Comparison of ENCODE assay signal across 2 cellular contexts in the genomic region with DNA sequence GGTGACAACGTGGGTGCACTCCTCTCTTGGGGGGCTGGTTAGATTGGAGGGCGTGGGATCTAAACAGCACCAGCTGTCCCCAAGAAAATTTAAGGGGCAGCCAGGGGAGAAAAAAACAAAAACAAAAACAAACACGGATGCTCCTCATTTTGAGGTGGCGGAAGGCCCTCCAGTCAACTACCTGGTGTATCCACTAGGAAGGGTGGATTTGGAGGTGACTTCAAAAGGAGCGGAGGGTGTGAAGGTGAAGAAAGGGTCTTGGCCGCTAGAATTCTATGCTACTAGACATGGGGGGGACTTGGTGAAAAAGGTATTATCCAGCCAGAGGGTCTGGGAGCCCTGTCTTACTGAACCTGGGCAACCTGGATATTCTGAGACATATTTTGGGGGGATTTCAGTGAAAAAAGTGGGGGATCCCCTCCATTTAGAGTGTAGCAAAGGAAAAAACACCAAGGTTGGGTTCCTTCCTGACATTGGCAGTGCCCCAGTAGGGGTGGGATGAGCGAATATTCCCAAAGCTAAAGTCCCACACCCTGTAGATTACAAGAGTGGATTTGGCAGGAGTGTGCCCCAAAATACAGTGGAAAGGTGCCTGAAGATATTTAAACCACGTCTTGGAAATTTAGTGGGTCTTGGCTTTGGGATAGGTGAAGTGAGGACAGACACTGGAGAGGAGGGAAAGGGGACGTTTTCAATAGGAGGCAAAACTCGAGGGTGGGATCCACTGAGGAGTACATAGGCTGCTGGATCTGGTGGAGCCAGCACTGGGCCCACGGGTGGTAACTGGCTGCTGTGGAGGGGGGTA.
TF ChIP-seq lines count a peak whose summit lies in the region.

No MANE protein-coding gene starts in this region.

TF ChIP-seq in IMR-90, 13 proteins besides CTCF, POLR2A, EP300 and RAD21:
- TF ChIP-seq MAFK (IDR thresholded peaks at IDR 0.05; ENCODE audit: low read depth, low read length) (no peak), NFE2L2 (IDR thresholded peaks at IDR 0.05; ENCODE audit: low read depth, low read length) (no peak), BHLHE40 (IDR thresholded peaks at IDR 0.05; ENCODE audit: low read depth, low read length) (no peak)

TF ChIP-seq in neural cell, 6 proteins besides CTCF, POLR2A, EP300 and RAD21:
- TF ChIP-seq POLR2AphosphoS5 (IDR thresholded peaks at IDR 0.05) (no peak), EZH2 (IDR thresholded peaks at IDR 0.05; ENCODE audit: borderline replicate concordance, insufficient read depth, low read length, poor library complexity, severe bottlenecking) (no peak), SMC3 (conservative IDR thresholded peaks at IDR 0.05; ENCODE audit: poor library complexity) (no peak), MXI1 (conservative IDR thresholded peaks at IDR 0.05; ENCODE audit: poor library complexity, severe bottlenecking) (no peak), REST (IDR thresholded peaks at IDR 0.05; ENCODE audit: borderline replicate concordance) (no peak), TAF1 (IDR thresholded peaks at IDR 0.05; ENCODE audit: low read depth) (no peak)
